In the genomic region with DNA sequence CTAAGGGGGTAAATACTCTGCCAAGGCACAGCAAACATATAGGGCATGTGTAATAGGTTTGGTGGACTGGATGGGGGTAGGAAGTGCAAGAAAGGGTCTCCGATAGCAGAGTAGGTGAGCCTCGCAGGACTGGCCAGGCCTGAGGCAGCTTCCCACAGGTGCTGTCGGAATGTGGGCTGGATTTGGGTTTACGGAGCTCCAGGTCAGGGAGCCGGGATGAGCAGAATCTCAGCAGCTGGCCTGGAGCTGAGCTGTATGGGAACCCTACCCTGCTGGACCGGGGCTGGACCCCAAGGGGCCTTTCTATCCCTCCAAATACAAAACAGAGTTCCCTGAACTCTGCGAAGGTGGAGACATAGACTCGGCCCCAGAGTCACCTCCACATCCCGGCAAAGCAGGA, we compare ENCODE assay signal across 1 cellular context.
TF ChIP-seq lines count a peak whose summit lies in the region.

No MANE protein-coding gene starts in this region.

TF ChIP-seq in HepG2, 621 proteins besides CTCF, POLR2A, EP300 and RAD21:
- TF ChIP-seq SNAI1 (CRISPR knock-in tag; IDR thresholded peaks at IDR 0.05; ENCODE audit: borderline replicate concordance) (no peak), ZNF547 (CRISPR knock-in tag; IDR thresholded peaks at IDR 0.05) (no peak), ZNF446 (CRISPR knock-in tag; IDR thresholded peaks at IDR 0.05) (no peak), FOXA1 (IDR thresholded peaks at IDR 0.05) (no peak), FOXA1 (CRISPR knock-in tag; IDR thresholded peaks at IDR 0.05) (no peak), POLR2AphosphoS5 (IDR thresholded peaks at IDR 0.05; ENCODE audit: low read depth, low read length) (no peak), ZBTB38 (CRISPR knock-in tag; IDR thresholded peaks at IDR 0.05) (no peak), POGZ (CRISPR knock-in tag; IDR thresholded peaks at IDR 0.05) (no peak), SIX1 (CRISPR knock-in tag; IDR thresholded peaks at IDR 0.05; ENCODE audit: borderline replicate concordance) (no peak), ISX (CRISPR knock-in tag; conservative IDR thresholded peaks at IDR 0.05) (no peak), ATF2 (CRISPR knock-in tag; IDR thresholded peaks at IDR 0.05) (no peak), HNF4A (CRISPR knock-in tag; IDR thresholded peaks at IDR 0.05) (no peak), ZFX (CRISPR knock-in tag; IDR thresholded peaks at IDR 0.05; ENCODE audit: low read depth) (no peak)
